1 cellular context compared by ENCODE assay signal in genomic region chr17:60082946-60083471, GRCh38.
TF ChIP-seq lines count a peak whose summit lies in the region.

No MANE protein-coding gene starts in this region.

TF ChIP-seq in K562, 482 proteins besides CTCF, POLR2A, EP300 and RAD21:
- TF ChIP-seq MNT (conservative IDR thresholded peaks at IDR 0.05) (no peak), ZBTB43 (CRISPR knock-in tag; IDR thresholded peaks at IDR 0.05) (no peak), ZBTB11 (CRISPR knock-in tag; IDR thresholded peaks at IDR 0.05) (peak in 1 of 3 experiments; percentile 56; a peak in 2 of 6 replicates), ZNF354B (CRISPR knock-in tag; IDR thresholded peaks at IDR 0.05) (no peak), ATF4 (CRISPR knock-in tag; IDR thresholded peaks at IDR 0.05) (no peak), C11orf30 (IDR thresholded peaks at IDR 0.05; ENCODE audit: low read depth) (peak; percentile 31; the same call in 1 of the 2 replicates), ZNF316 (IDR thresholded peaks at IDR 0.05) (peak; percentile 48), THAP12 (CRISPR knock-in tag; IDR thresholded peaks at IDR 0.05) (no peak), ZNF146 (CRISPR knock-in tag; IDR thresholded peaks at IDR 0.05; ENCODE audit: unreplicated experiment) (no peak)
